In the genomic region with DNA sequence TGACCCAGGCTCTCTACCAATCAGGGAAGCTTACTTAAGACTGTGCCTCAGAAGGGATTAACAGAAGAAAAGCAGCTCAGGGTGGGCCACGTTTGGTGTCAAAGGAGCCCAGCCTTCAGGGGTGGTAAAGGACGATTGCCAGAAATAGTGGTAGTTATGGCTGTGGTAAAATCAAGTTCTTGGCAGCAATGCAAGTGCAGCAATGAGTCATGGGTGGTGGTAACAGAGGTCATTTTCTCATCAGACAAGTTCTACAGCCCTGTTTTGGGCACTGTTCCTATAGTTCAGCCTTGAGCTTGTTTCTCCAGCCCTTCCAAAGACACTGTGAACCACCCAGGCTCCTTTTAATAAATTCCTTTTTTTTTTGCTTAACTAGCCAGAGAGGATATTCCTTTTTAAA, we compare ENCODE assay signal across 15 cellular contexts.
DNase-seq lines count a peak whose midpoint lies in the region; ATAC-seq and TF ChIP-seq lines count a peak whose summit lies in the region.
"Had no signal": no experiment of that assay in that cellular context is flagged by ENCODE, and none has a peak within 500 bp of the region (broad histone marks: within the 10 kb centered on the region; RNA-seq: fewer than 3 reads in every experiment).

No MANE protein-coding gene starts in this region.

- H3K4me1 ChIP-seq in GM23248 (ENCODE audit: insufficient read depth) (no peaks in the 10 kb centered on the region), neural progenitor cell (no peaks in the 10 kb centered on the region)
- H3K4me1 ChIP-seq: Caco-2, uterus had no signal

- no peaks in the 10 kb centered on the region for H3K36me3 Mint-ChIP-seq in neural progenitor cell

- H3K4me3 ChIP-seq in GM23248 (no peak overlapping the region), skeletal muscle cell (ENCODE audit: low read depth, low read length) (no peak overlapping the region), neural progenitor cell (no peak overlapping the region)
- H3K4me3 ChIP-seq: GM12878, uterus had no signal

- H4K20me1 ChIP-seq in GM23248 (ENCODE audit: insufficient read depth) (no peaks in the 10 kb centered on the region), neural progenitor cell (ENCODE audit: low read depth) (no peaks in the 10 kb centered on the region)

- no peak overlapping the region for H3K27ac Mint-ChIP-seq in neural progenitor cell

- H3K9ac ChIP-seq in GM23248 (no peak overlapping the region), neural progenitor cell (no peak overlapping the region)

- in situ Hi-C loops in GM23248 (cut with MboI), result no loop called here

- H3K4me2 ChIP-seq in GM23248 (ENCODE audit: unreplicated experiment), result no peak overlapping the region
- H3K4me2 ChIP-seq in neural progenitor cell, result no peak overlapping the region

- ATAC-seq in esophagus mucosa (peak; percentile 91), HG03159 (IDR thresholded peaks at IDR 0.05; ENCODE audit: unreplicated experiment) (no peak)
- ATAC-seq: GM12878, sciatic nerve had no signal

- H3K79me2 ChIP-seq in GM23248 (ENCODE audit: insufficient read depth) (no peaks in the 10 kb centered on the region), neural progenitor cell (ENCODE audit: low read depth) (no peaks in the 10 kb centered on the region)

- H3K4me1 Mint-ChIP-seq in neural progenitor cell, result no peaks in the 10 kb centered on the region

- WGBS in GM23248 (ENCODE audit: low coverage in 1 of 2, low lambda C conversion rate in 2 of 2, missing lambda C conversion rate in 2 of 2), 2 experiments, result 3 to 10% methylated on average over 2 of the region's 2 CpGs

- H3K36me3 ChIP-seq in GM23248 (ENCODE audit: low read depth) (no peaks in the 10 kb centered on the region), neural progenitor cell (no peaks in the 10 kb centered on the region)
- H3K36me3 ChIP-seq: uterus had no signal

- no peaks in the 10 kb centered on the region for H3K9me2 ChIP-seq in GM23248 (ENCODE audit: insufficient read depth)

- H3K27ac ChIP-seq in GM23248 (no peak overlapping the region), neural progenitor cell (no peak overlapping the region)
- H3K27ac ChIP-seq: uterus had no signal

- H3F3A ChIP-seq in GM23248 (ENCODE audit: insufficient read depth) (no peaks in the 10 kb centered on the region), neural progenitor cell (ENCODE audit: low read depth) (no peaks in the 10 kb centered on the region)

- TF ChIP-seq CTCF in neural progenitor cell (IDR thresholded peaks at IDR 0.05), result no peak

- peaks cover 2% of the 10 kb centered on the region for H3K27me3 Mint-ChIP-seq in neural progenitor cell (ENCODE audit: insufficient read depth, low read depth)

- H3K27me3 ChIP-seq in GM23248 (replicated peaks; ENCODE audit: insufficient read depth) (no peaks in the 10 kb centered on the region), neural progenitor cell (no peaks in the 10 kb centered on the region)
- H3K27me3 ChIP-seq: uterus had no signal

- H3K9me3 ChIP-seq in GM23248 (ENCODE audit: low read depth) (no peaks in the 10 kb centered on the region), neural progenitor cell (ENCODE audit: low read depth) (peaks cover 4% of the 10 kb centered on the region)
- H3K9me3 ChIP-seq: Caco-2, uterus had no signal

- no peak overlapping the region for H3K4me3 Mint-ChIP-seq in neural progenitor cell

- H3K9me3 Mint-ChIP-seq in neural progenitor cell, result peaks cover 2% of the 10 kb centered on the region

- H2AFZ ChIP-seq in GM23248, result no peak overlapping the region
- no peak overlapping the region for H2AFZ ChIP-seq in neural progenitor cell (replicated peaks)

- DNase-seq in GM23248 (peak; percentile 51), RKO (ENCODE audit: low spot score) (peak; percentile 8), skeletal muscle cell (ENCODE audit: low read depth) (peak; percentile 36), mesenteric fat pad (ENCODE audit: low spot score) (no peak), neural progenitor cell (ENCODE audit: low spot score) (no peak)
- no peak for DNase-seq in effector CD8-positive, alpha-beta T cell (lab: John Stamatoyannopoulos, UW)
- DNase-seq: activated CD4-positive, CD25-positive, alpha-beta regulatory T cell treated with anti-CD3 and anti-CD28 coated beads, Interleukin-2, amount 50 U/mL, for 72 hours; activated gamma-delta T cell treated with Interleukin-2 at 50 U/mL for 16 hours; Caco-2; Karpas-422; uterus had no signal

Comparison
In these comparisons a context has a peak if more than half of its experiments do, and no peak if none do; other contexts are left out.
1. DNase-seq: peak in GM23248 (single experiment), RKO (single experiment) and skeletal muscle cell (single experiment); none in mesenteric fat pad (single experiment), effector CD8-positive, alpha-beta T cell (single experiment) and neural progenitor cell (single experiment).